Comparison of ENCODE assay signal across 16 cellular contexts in the genomic region with DNA sequence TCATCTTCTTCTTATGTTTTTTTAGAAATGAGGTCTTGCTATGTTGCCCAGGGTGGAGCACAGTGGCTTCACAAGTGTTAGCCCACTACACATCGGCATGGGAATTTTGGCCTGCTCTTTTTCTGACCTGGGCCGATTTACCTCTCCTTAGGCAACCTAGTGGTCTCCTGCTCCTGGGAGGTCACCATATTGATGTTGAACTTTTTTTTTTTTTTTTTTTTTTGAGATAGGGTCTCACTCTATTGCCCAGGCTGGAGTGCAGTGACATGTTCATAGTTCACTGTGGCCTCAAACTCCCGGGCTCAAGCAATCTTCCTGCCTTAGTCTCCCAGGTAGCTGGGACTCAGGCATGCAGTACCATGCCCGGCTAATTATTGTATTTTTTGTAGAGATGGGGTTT. TPM values are rescaled to one million over a fixed set of nuclear protein-coding genes. Genes with fewer than 3 reads are reported as not detected.
DNase-seq lines count a peak whose midpoint lies in the region; ATAC-seq, FAIRE-seq and TF ChIP-seq lines count a peak whose summit lies in the region.
"Had no signal": no experiment of that assay in that cellular context is flagged by ENCODE, and none has a peak within 500 bp of the region (broad histone marks: within the 10 kb centered on the region; RNA-seq: fewer than 3 reads in every experiment).

No MANE protein-coding gene starts in this region.

- H3K27ac ChIP-seq in CD4-positive, CD25-positive, alpha-beta regulatory T cell (ENCODE audit: insufficient read depth, low read length, poor library complexity, severe bottlenecking): no peak overlapping the region
- H3K27ac ChIP-seq in uterus (no peak overlapping the region), pancreas (no peak overlapping the region)
- H3K27ac ChIP-seq: GM23248 had no signal

- no peak overlapping the region for H3K4me3 Mint-ChIP-seq in CD4-positive, CD25-positive, alpha-beta regulatory T cell
- H3K4me3 Mint-ChIP-seq in memory B cell: no peak overlapping the region
- no peak overlapping the region for H3K4me3 Mint-ChIP-seq in stimulated activated effector memory CD8-positive, alpha-beta T cell treated with anti-CD3 and anti-CD28 coated beads, Interleukin-12 subunit alpha, Interleukin-12 subunit beta, amount 100 ng/mL, for 72 hours
- H3K4me3 Mint-ChIP-seq: CD4-positive, alpha-beta T cell had no signal

- no peak for TF ChIP-seq CTCF in Loucy (conservative IDR thresholded peaks at IDR 0.05; ENCODE audit: low read length)
- no peak for TF ChIP-seq CTCF in uterus (IDR thresholded peaks at IDR 0.05)
- TF ChIP-seq CTCF in pancreas (IDR thresholded peaks at IDR 0.05): no peak

- no peak for TF ChIP-seq POLR2A in uterus (IDR thresholded peaks at IDR 0.05)

- H3K4me3 ChIP-seq in CD4-positive, CD25-positive, alpha-beta regulatory T cell (ENCODE audit: low read depth, low read length): no peak overlapping the region
- H3K4me3 ChIP-seq in Loucy (ENCODE audit: low read length, poor library complexity, severe bottlenecking) (no peak overlapping the region), uterus (no peak overlapping the region), pancreas (no peak overlapping the region)
- H3K4me3 ChIP-seq: BLaER1 treated with 17β-estradiol and CSF1 and Interleukin-3, amounts not matched to agents 10 nM and 100 nM; GM12878; GM23248 had no signal

- H3K4me1 ChIP-seq in CD4-positive, CD25-positive, alpha-beta regulatory T cell (ENCODE audit: control insufficient read depth, insufficient read depth, low read length, poor library complexity, severe bottlenecking): peaks cover 4% of the 10 kb centered on the region
- H3K4me1 ChIP-seq in Loucy (ENCODE audit: insufficient read depth, low read length, poor library complexity, severe bottlenecking): peaks cover 55% of the 10 kb centered on the region
- H3K4me1 ChIP-seq in uterus: no peaks in the 10 kb centered on the region
- H3K4me1 ChIP-seq in pancreas: peaks cover 13 to 24% (median 22%) of the 10 kb centered on the region in 3 donors

- no peak overlapping the region for H3K9ac ChIP-seq in Loucy (ENCODE audit: low read depth, low read length, poor library complexity, severe bottlenecking)
- H3K9ac ChIP-seq: GM23248 had no signal

- peaks cover 64% of the 10 kb centered on the region for H4K20me1 ChIP-seq in Loucy (ENCODE audit: insufficient read depth, low read length, poor library complexity, severe bottlenecking)

- 91 to 99% methylated on average over 4 of the region's 4 CpGs for WGBS in pancreas, 2 donors

- no peak for FAIRE-seq in pancreas (lab: Jason Lieb, UNC)
- FAIRE-seq: GM12878, GM18507 had no signal

- ATAC-seq in CD4-positive, CD25-positive, alpha-beta regulatory T cell (ENCODE audit: low read depth in 2 of 2): no peak
- no peak for ATAC-seq in memory B cell (ENCODE audit: low read depth)
- ATAC-seq in stimulated activated effector memory CD8-positive, alpha-beta T cell treated with anti-CD3 and anti-CD28 coated beads, Interleukin-12 subunit alpha, Interleukin-12 subunit beta, amount 100 ng/mL, for 72 hours: no peak
- no peak for ATAC-seq in pancreas
- ATAC-seq: GM12878 had no signal

- H3K27ac Mint-ChIP-seq in CD4-positive, CD25-positive, alpha-beta regulatory T cell: peak overlapping the region in 2 of 3 donors; percentile 4 to 22
- H3K27ac Mint-ChIP-seq in memory B cell: peak overlapping the region; percentile 14
- peak overlapping the region; percentile 30 for H3K27ac Mint-ChIP-seq in stimulated activated effector memory CD8-positive, alpha-beta T cell treated with anti-CD3 and anti-CD28 coated beads, Interleukin-12 subunit alpha, Interleukin-12 subunit beta, amount 100 ng/mL, for 72 hours
- H3K27ac Mint-ChIP-seq: CD4-positive, alpha-beta T cell had no signal

- peaks cover 25% of the 10 kb centered on the region for H3K36me3 Mint-ChIP-seq in CD4-positive, CD25-positive, alpha-beta regulatory T cell
- peaks cover 24% of the 10 kb centered on the region for H3K36me3 Mint-ChIP-seq in memory B cell
- H3K36me3 Mint-ChIP-seq in stimulated activated effector memory CD8-positive, alpha-beta T cell treated with anti-CD3 and anti-CD28 coated beads, Interleukin-12 subunit alpha, Interleukin-12 subunit beta, amount 100 ng/mL, for 72 hours: peaks cover 87% of the 10 kb centered on the region

- H3K9me3 ChIP-seq in CD4-positive, CD25-positive, alpha-beta regulatory T cell (ENCODE audit: control insufficient read depth in 2 of 2, low read length in 2 of 2): no peaks in the 10 kb centered on the region
- no peaks in the 10 kb centered on the region for H3K9me3 ChIP-seq in Loucy (ENCODE audit: insufficient read depth, low read depth, low read length)
- H3K9me3 ChIP-seq in uterus: no peaks in the 10 kb centered on the region
- H3K9me3 ChIP-seq in pancreas: no peaks in the 10 kb centered on the region
- H3K9me3 ChIP-seq: BLaER1 treated with 17β-estradiol and CSF1 and Interleukin-3, amounts not matched to agents 10 nM and 100 nM had no signal

- no peaks in the 10 kb centered on the region for H3F3A ChIP-seq in Loucy (ENCODE audit: low read depth)

- no peak for DNase-seq in CD4-positive, CD25-positive, alpha-beta regulatory T cell
- no peak for DNase-seq in memory B cell (ENCODE audit: low spot score in 2 of 2)
- DNase-seq in stimulated activated effector memory CD8-positive, alpha-beta T cell treated with anti-CD3 and anti-CD28 coated beads, Interleukin-12 subunit alpha, Interleukin-12 subunit beta, amount 100 ng/mL, for 72 hours (ENCODE audit: low spot score in 2 of 2): no peak
- DNase-seq in GF-D8 (lab: John Stamatoyannopoulos, UW): no peak
- no peak for DNase-seq in uterus
- no peak for DNase-seq in pancreas
- DNase-seq: ACHN; Calu3; CD4-positive, alpha-beta T cell; DMS 273 treated with DMSO at 0.1 percent for 48 hours; GM23248; H7 had no signal

- no peak overlapping the region for H2AFZ ChIP-seq in Loucy (ENCODE audit: low read length)
- H2AFZ ChIP-seq: GM23248 had no signal

- peak overlapping the region; percentile 96 for H3K4me2 ChIP-seq in Loucy (ENCODE audit: low read depth, low read length, poor library complexity, severe bottlenecking)

- peaks cover 28 to 77% (median 54%) of the 10 kb centered on the region in 4 donors for H3K4me1 Mint-ChIP-seq in CD4-positive, CD25-positive, alpha-beta regulatory T cell
- H3K4me1 Mint-ChIP-seq in memory B cell: peaks cover 39% of the 10 kb centered on the region
- peaks cover 58% of the 10 kb centered on the region for H3K4me1 Mint-ChIP-seq in stimulated activated effector memory CD8-positive, alpha-beta T cell treated with anti-CD3 and anti-CD28 coated beads, Interleukin-12 subunit alpha, Interleukin-12 subunit beta, amount 100 ng/mL, for 72 hours

- no peaks in the 10 kb centered on the region for H3K27me3 ChIP-seq in CD4-positive, CD25-positive, alpha-beta regulatory T cell (ENCODE audit: control insufficient read depth, insufficient read depth, low read length)
- H3K27me3 ChIP-seq in Loucy (ENCODE audit: insufficient read depth, low read length, poor library complexity, severe bottlenecking): no peaks in the 10 kb centered on the region
- no peaks in the 10 kb centered on the region for H3K27me3 ChIP-seq in uterus
- H3K27me3 ChIP-seq in pancreas: no peaks in the 10 kb centered on the region
- H3K27me3 ChIP-seq: BLaER1 treated with 17β-estradiol and CSF1 and Interleukin-3, amounts not matched to agents 10 nM and 100 nM had no signal

- H3K9me3 Mint-ChIP-seq in CD4-positive, CD25-positive, alpha-beta regulatory T cell: peaks cover 0 to 1% (median 0%) of the 10 kb centered on the region in 7 donors
- H3K9me3 Mint-ChIP-seq in memory B cell: no peaks in the 10 kb centered on the region
- H3K9me3 Mint-ChIP-seq in stimulated activated effector memory CD8-positive, alpha-beta T cell treated with anti-CD3 and anti-CD28 coated beads, Interleukin-12 subunit alpha, Interleukin-12 subunit beta, amount 100 ng/mL, for 72 hours: no peaks in the 10 kb centered on the region
- H3K9me3 Mint-ChIP-seq: CD4-positive, alpha-beta T cell had no signal

- peaks cover 96% of the 10 kb centered on the region for H3K79me2 ChIP-seq in Loucy (ENCODE audit: insufficient read depth, low read length)

- H3K27me3 Mint-ChIP-seq in CD4-positive, CD25-positive, alpha-beta regulatory T cell: no peaks in the 10 kb centered on the region
- H3K27me3 Mint-ChIP-seq in memory B cell: no peaks in the 10 kb centered on the region
- H3K27me3 Mint-ChIP-seq: CD4-positive, alpha-beta T cell had no signal

- no peaks in the 10 kb centered on the region for H3K9me2 ChIP-seq in Loucy (replicated peaks; ENCODE audit: low read depth, low read length)

- intact Hi-C loops in uterus (cut with DNase I; ENCODE audit: low total_unique reads) (no loop called here), pancreas (cut with DNase I) (no loop called here)

- H3K36me3 ChIP-seq in CD4-positive, CD25-positive, alpha-beta regulatory T cell (ENCODE audit: control insufficient read depth, insufficient read depth, low read length): peaks cover 28% of the 10 kb centered on the region
- H3K36me3 ChIP-seq in Loucy (ENCODE audit: insufficient read depth, low read length) (peaks cover 18% of the 10 kb centered on the region; the same call in 1 of the 2 replicates), uterus (no peaks in the 10 kb centered on the region), pancreas (no peaks in the 10 kb centered on the region)

RNA-seq across cellular contexts. Expression of gene AK2, which starts 7.5 kb away (rescaled TPM):
- total RNA-seq in CD4-positive, CD25-positive, alpha-beta regulatory T cell: 55.3 TPM
- 100 to 1,000 TPM; 111 to 122 (median 115) TPM for polyA plus RNA-seq in CD4-positive, CD25-positive, alpha-beta regulatory T cell
- 100 to 1,000 TPM in 2 of 4 donors, 10 to 100 TPM in 2; 47.6 to 126 (median 89.2) TPM for total RNA-seq in uterus
- total RNA-seq in pancreas: 10 to 100 TPM; 42.6 to 78.7 (median 61.4) TPM
- 10 to 100 TPM; 40.5 to 64.4 TPM for polyA plus RNA-seq in pancreas

RNA-seq across cellular contexts. Expression of gene AZIN2, which starts 51.7 kb away (rescaled TPM):
- 1.5 TPM for total RNA-seq in CD4-positive, CD25-positive, alpha-beta regulatory T cell
- polyA plus RNA-seq in CD4-positive, CD25-positive, alpha-beta regulatory T cell: 1 to 10 TPM in 2 of 4 donors, under 1 TPM in 1, not detected in 1; 0.69 to 1.9 (median 1.2) TPM
- total RNA-seq in uterus (10 to 100 TPM in 2 of 4 donors, 1 to 10 TPM in 2; 1.2 to 16.1 (median 6.9) TPM), pancreas (1 to 10 TPM; 1.2 to 3.8 (median 2.1) TPM)
- polyA plus RNA-seq in pancreas: 1 to 10 TPM; 2.4 to 5.0 TPM
